Comparison of ENCODE assay signal across 26 cellular contexts in genomic region chr2:14255135-14255820, GRCh38.
DNase-seq lines count a peak whose midpoint lies in the region; ATAC-seq and TF ChIP-seq lines count a peak whose summit lies in the region.
"Had no signal": no experiment of that assay in that cellular context is flagged by ENCODE, and none has a peak within 500 bp of the region (broad histone marks: within the 10 kb centered on the region; RNA-seq: fewer than 3 reads in every experiment).

No MANE protein-coding gene starts in this region.

- H3K36me3 ChIP-seq in heart right ventricle = no peaks in the 10 kb centered on the region
- H3K36me3 ChIP-seq: tibial nerve had no signal

- H3K27me3 Mint-ChIP-seq in activated naive CD8-positive, alpha-beta T cell treated with anti-CD3 and anti-CD28 coated beads for 36 hours = no peaks in the 10 kb centered on the region
- H3K27me3 Mint-ChIP-seq: activated CD4-positive, alpha-beta memory T cell treated with anti-CD3 and anti-CD28 coated beads for 36 hours; activated naive CD8-positive, alpha-beta T cell; activated T-helper 17 cell treated with anti-CD3 and anti-CD28 coated beads, Interleukin-2, amount 50 U/mL, for 72 hours; B cell had no signal

- ATAC-seq in Right ventricle myocardium superior (ENCODE audit: poor library complexity) (no peak), heart right ventricle (no peak), HG03139 (IDR thresholded peaks at IDR 0.05; ENCODE audit: unreplicated experiment) (no peak)
- ATAC-seq: activated T-helper 17 cell treated with anti-CD3 and anti-CD28 coated beads, Interleukin-2, amount 50 U/mL, for 72 hours; left cardiac atrium; psoas muscle had no signal

- H3K27me3 ChIP-seq in heart right ventricle = peaks cover 0 to 4% (median 0%) of the 10 kb centered on the region in 7 donors
- H3K27me3 ChIP-seq: tibial nerve had no signal

- no peak overlapping the region for H3K4me3 ChIP-seq in heart right ventricle
- H3K4me3 ChIP-seq: psoas muscle, tibial nerve had no signal

- no peaks in the 10 kb centered on the region for H3K4me1 ChIP-seq in heart right ventricle
- H3K4me1 ChIP-seq: psoas muscle, tibial nerve had no signal

- peaks cover 0 to 4% (median 0%) of the 10 kb centered on the region in 11 donors for H3K9me3 ChIP-seq in heart right ventricle
- H3K9me3 ChIP-seq: psoas muscle had no signal

- no peaks in the 10 kb centered on the region for H3K4me1 Mint-ChIP-seq in activated naive CD8-positive, alpha-beta T cell treated with anti-CD3 and anti-CD28 coated beads for 36 hours
- H3K4me1 Mint-ChIP-seq: activated T-helper 17 cell treated with anti-CD3 and anti-CD28 coated beads, Interleukin-2, amount 50 U/mL, for 72 hours; B cell had no signal

- DNase-seq in Right ventricle myocardium superior = peak; percentile 38
- DNase-seq in heart right ventricle = no peak
- peak; percentile 85 for DNase-seq in SHP77 treated with DMSO at 0.1 percent for 48 hours (lab: John Stamatoyannopoulos, UW)
- DNase-seq in iPS-NIHi7 (ENCODE audit: extremely low spot score) = peak; percentile 53
- DNase-seq in activated naive CD8-positive, alpha-beta T cell treated with anti-CD3 and anti-CD28 coated beads for 36 hours = no peak
- DNase-seq in COLO829 (ENCODE audit: low spot score) = no peak
- no peak for DNase-seq in SKM-1 (lab: John Stamatoyannopoulos, UW; ENCODE audit: unreplicated experiment)
- DNase-seq: activated CD4-positive, alpha-beta memory T cell treated with anti-CD3 and anti-CD28 coated beads for 36 hours; activated CD8-positive, alpha-beta memory T cell treated with anti-CD3 and anti-CD28 coated beads, Interleukin-2, amount 50 U/mL, for 48 hours; central memory CD4-positive, alpha-beta T cell; dermis blood vessel endothelial cell; GDM1; GOT3; IMR-90; left cardiac atrium; mammary epithelial cell; NCI-H1105 treated with DMSO at 0.1 percent for 48 hours; NCI-H2081 treated with DMSO at 0.1 percent for 48 hours; NCI-H510A; psoas muscle; T-helper 9 cell had no signal

- no peak overlapping the region for H3K4me3 Mint-ChIP-seq in activated naive CD8-positive, alpha-beta T cell treated with anti-CD3 and anti-CD28 coated beads for 36 hours
- H3K4me3 Mint-ChIP-seq: activated CD4-positive, alpha-beta memory T cell treated with anti-CD3 and anti-CD28 coated beads for 36 hours; activated naive CD8-positive, alpha-beta T cell; activated T-helper 17 cell treated with anti-CD3 and anti-CD28 coated beads, Interleukin-2, amount 50 U/mL, for 72 hours; B cell had no signal

- peaks cover 5% of the 10 kb centered on the region for H3K9me3 Mint-ChIP-seq in activated naive CD8-positive, alpha-beta T cell treated with anti-CD3 and anti-CD28 coated beads for 36 hours

- no peak overlapping the region for H3K27ac ChIP-seq in heart right ventricle
- H3K27ac ChIP-seq: psoas muscle, tibial nerve had no signal

- 78 to 84% methylated on average over 18 of the region's 18 CpGs for WGBS in heart right ventricle, 2 donors

- no peak for TF ChIP-seq CTCF in heart right ventricle (IDR thresholded peaks at IDR 0.05)

- no peaks in the 10 kb centered on the region for H3K36me3 Mint-ChIP-seq in activated naive CD8-positive, alpha-beta T cell treated with anti-CD3 and anti-CD28 coated beads for 36 hours
- H3K36me3 Mint-ChIP-seq: activated CD4-positive, alpha-beta memory T cell treated with anti-CD3 and anti-CD28 coated beads for 36 hours; activated naive CD8-positive, alpha-beta T cell had no signal

- H3K27ac Mint-ChIP-seq in activated naive CD8-positive, alpha-beta T cell treated with anti-CD3 and anti-CD28 coated beads for 36 hours = no peak overlapping the region
- H3K27ac Mint-ChIP-seq: activated CD4-positive, alpha-beta memory T cell treated with anti-CD3 and anti-CD28 coated beads for 36 hours; activated naive CD8-positive, alpha-beta T cell; activated T-helper 17 cell treated with anti-CD3 and anti-CD28 coated beads, Interleukin-2, amount 50 U/mL, for 72 hours; B cell had no signal

- intact Hi-C loops in Right ventricle myocardium superior (cut with DNase I) = no loop called here
- intact Hi-C loops in heart right ventricle (cut with DNase I) = no loop called here

Comparison
In these comparisons a context has a peak if more than half of its experiments do, and no peak if none do; other contexts are left out.
1. DNase-seq: peak in Right ventricle myocardium superior (single experiment), SHP77 treated with DMSO at 0.1 percent for 48 hours (single experiment) and iPS-NIHi7 (single experiment); none in heart right ventricle (0 of 2), activated naive CD8-positive, alpha-beta T cell treated with anti-CD3 and anti-CD28 coated beads for 36 hours (single experiment), COLO829 (single experiment) and SKM-1 (single experiment).